In genomic region chr3:42749753-42750231, GRCh38 we compare ENCODE assay signal across 8 cellular contexts. TPM values are rescaled to one million over a fixed set of nuclear protein-coding genes. Genes with fewer than 3 reads are reported as not detected.
A peak's percentile ranks its signal among the peaks of the same experiment; 100 is the strongest.
DNase-seq lines count a peak whose midpoint lies in the region; ATAC-seq and TF ChIP-seq lines count a peak whose summit lies in the region.

No MANE protein-coding gene starts in this region.

- TF ChIP-seq CTCF in AG09319 (IDR thresholded peaks at IDR 0.05; ENCODE audit: low read depth, low read length) (peak; percentile 62), uterus (IDR thresholded peaks at IDR 0.05) (peak; percentile 29 to 43 (median 32))

- TF ChIP-seq POLR2A in uterus (IDR thresholded peaks at IDR 0.05): no peak

- intact Hi-C loops in uterus (cut with DNase I; ENCODE audit: low total_unique reads): no loop called here

- H3K4me3 ChIP-seq in uterus: no peak overlapping the region

- H3K27me3 ChIP-seq in uterus: no peaks in the 10 kb centered on the region

- no peak for DNase-seq in AG09319 (ENCODE audit: extremely low read depth, low read depth)
- peak; percentile 16 for DNase-seq in HPDE6-E6E7 (ENCODE audit: extremely low spot score)
- DNase-seq in amniotic epithelial cell (ENCODE audit: low read depth): peak; percentile 40
- peak; percentile 71 for DNase-seq in iPS-NIHi7 (ENCODE audit: extremely low spot score)
- DNase-seq in uterus: no peak

- ATAC-seq in GM18870 (IDR thresholded peaks at IDR 0.05; ENCODE audit: unreplicated experiment) (no peak), GM18498 (IDR thresholded peaks at IDR 0.05; ENCODE audit: unreplicated experiment) (no peak), GM21576 (IDR thresholded peaks at IDR 0.05; ENCODE audit: unreplicated experiment) (no peak)

- H3K9me3 ChIP-seq in uterus: no peaks in the 10 kb centered on the region

- peaks cover 0 to 12% of the 10 kb centered on the region in 2 donors for H3K4me1 ChIP-seq in uterus

- peak overlapping the region in 1 of 2 donors; percentile 21 for H3K27ac ChIP-seq in uterus

- H3K36me3 ChIP-seq in uterus: no peaks in the 10 kb centered on the region

RNA-seq across cellular contexts. Expression of gene CCDC13, which starts 23.3 kb away (rescaled TPM):
- 1 to 10 TPM in 2 of 4 donors, not detected in 2; 1.7 to 1.9 TPM for total RNA-seq in uterus

RNA-seq across cellular contexts. Expression of gene HHATL, which starts 47.2 kb away (rescaled TPM):
- 1 to 10 TPM in 1 of 4 donors, under 1 TPM in 1, not detected in 2; 0.62 to 1.3 TPM for total RNA-seq in uterus

RNA-seq across cellular contexts. Expression of gene HIGD1A, which starts 54.5 kb away (rescaled TPM):
- 100 to 1,000 TPM in 2 of 4 donors, 10 to 100 TPM in 2; 65.3 to 234 (median 103) TPM for total RNA-seq in uterus

RNA-seq across cellular contexts. Expression of gene ACKR2, which starts 59.5 kb away (rescaled TPM):
- 1 to 10 TPM; 1.5 to 8.7 (median 4.7) TPM for total RNA-seq in uterus

Comparison
In these comparisons a context has a peak if more than half of its experiments do, and no peak if none do; other contexts are left out.
1. DNase-seq: peak in HPDE6-E6E7 (single experiment), amniotic epithelial cell (single experiment) and iPS-NIHi7 (single experiment); none in AG09319 (single experiment) and uterus (0 of 2).